In the genomic region with DNA sequence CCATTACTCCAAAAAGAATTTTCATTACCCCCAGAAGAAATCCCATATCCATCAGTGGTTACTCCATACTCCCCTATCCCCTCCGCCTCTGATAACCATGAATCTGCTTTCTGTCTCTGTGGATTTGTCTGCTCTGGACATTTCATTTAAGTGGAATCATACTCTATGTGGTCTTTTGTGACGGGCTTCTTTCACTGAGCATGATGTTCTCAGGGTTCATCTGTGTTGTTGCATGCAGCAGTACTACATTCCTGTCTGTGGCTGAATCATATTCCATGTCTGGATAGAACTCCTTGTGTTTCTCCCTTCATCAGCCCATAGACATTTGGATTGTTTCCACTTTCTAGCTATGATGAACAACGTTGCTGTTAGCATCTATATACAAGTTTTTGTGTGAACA, we compare ENCODE assay signal across 24 cellular contexts. TPM values are rescaled to one million over a fixed set of nuclear protein-coding genes. Genes with fewer than 3 reads are reported as not detected.
"Had no signal": no experiment of that assay in that cellular context is flagged by ENCODE, and none has a peak within 500 bp of the region (broad histone marks: within the 10 kb centered on the region; RNA-seq: fewer than 3 reads in every experiment).

No MANE protein-coding gene starts in this region.

- H3K36me3 Mint-ChIP-seq: activated naive CD8-positive, alpha-beta T cell treated with anti-CD3 and anti-CD28 coated beads for 36 hours; naive thymus-derived CD4-positive, alpha-beta T cell; WTC11 had no signal

- H3K4me3 ChIP-seq: body of pancreas, lung, thoracic aorta, upper lobe of left lung had no signal

- H3K4me1 ChIP-seq: body of pancreas had no signal

- H3K27ac ChIP-seq: body of pancreas, thoracic aorta, upper lobe of left lung had no signal

- H3K9me3 Mint-ChIP-seq: activated naive CD8-positive, alpha-beta T cell treated with anti-CD3 and anti-CD28 coated beads for 36 hours; activated T-cell treated with anti-CD3 and anti-CD28 coated beads, Interleukin-2, amount 50 U/mL, for 4 hours; activated T-helper 2 cell treated with anti-CD3 and anti-CD28 coated beads, Interferon-gamma antibody, Interleukin-2, Interleukin-4, amounts not matched to agents 10 μg/mL and 5 μg/mL and 100 μg/mL, durations not matched to agents 14 hours and 24 hours and 36 hours; dendritic cell treated with granulocyte-macrophage colony-stimulating factor and Interleukin-4, amounts not matched to agents 40 ng/mL and 50 ng/mL, for 4 days; T-helper 1 cell treated with Interleukin-12 subunit alpha and Interleukin-12 subunit beta and Interleukin-4 antibody, amounts not matched to agents 30 μg/mL and 1 μg/mL, for 36 hours had no signal

- H3K27ac Mint-ChIP-seq: activated naive CD8-positive, alpha-beta T cell treated with anti-CD3 and anti-CD28 coated beads for 36 hours; activated T-helper 2 cell treated with anti-CD3 and anti-CD28 coated beads, Interferon-gamma antibody, Interleukin-2, Interleukin-4, amounts not matched to agents 10 μg/mL and 5 μg/mL and 100 μg/mL, durations not matched to agents 14 hours and 24 hours and 36 hours; dendritic cell treated with granulocyte-macrophage colony-stimulating factor and Interleukin-4, amounts not matched to agents 40 ng/mL and 50 ng/mL, for 4 days; naive thymus-derived CD4-positive, alpha-beta T cell; T-helper 1 cell treated with Interleukin-12 subunit alpha and Interleukin-12 subunit beta and Interleukin-4 antibody, amounts not matched to agents 30 μg/mL and 1 μg/mL, for 36 hours; WTC11 had no signal

- H3K9me3 ChIP-seq: body of pancreas, thoracic aorta, upper lobe of left lung had no signal

- H3K4me3 Mint-ChIP-seq: activated naive CD8-positive, alpha-beta T cell treated with anti-CD3 and anti-CD28 coated beads for 36 hours; activated T-cell treated with anti-CD3 and anti-CD28 coated beads, Interleukin-2, amount 50 U/mL, for 4 hours; dendritic cell treated with granulocyte-macrophage colony-stimulating factor and Interleukin-4, amounts not matched to agents 40 ng/mL and 50 ng/mL, for 4 days; naive thymus-derived CD4-positive, alpha-beta T cell; neural crest cell; T-helper 1 cell treated with Interleukin-12 subunit alpha and Interleukin-12 subunit beta and Interleukin-4 antibody, amounts not matched to agents 30 μg/mL and 1 μg/mL, for 36 hours; WTC11 had no signal

- H3K36me3 ChIP-seq: thoracic aorta, upper lobe of left lung had no signal

- H3K27me3 ChIP-seq: body of pancreas, upper lobe of left lung had no signal

- DNase-seq: activated CD4-positive, alpha-beta T cell treated with anti-CD3 and anti-CD28 coated beads, Interleukin-2, amount 50 U/mL, for 4 hours; activated CD8-positive, alpha-beta memory T cell treated with anti-CD3 and anti-CD28 coated beads for 24 hours; activated CD8-positive, alpha-beta memory T cell treated with anti-CD3 and anti-CD28 coated beads, Interleukin-2, amount 50 U/mL, for 48 hours; activated naive CD4-positive, alpha-beta T cell; activated naive CD8-positive, alpha-beta T cell treated with anti-CD3 and anti-CD28 coated beads for 36 hours; activated T-cell treated with anti-CD3 and anti-CD28 coated beads, Interleukin-2, amount 50 U/mL, for 4 hours; body of pancreas; effector CD4-positive, alpha-beta T cell; erythroblast; naive thymus-derived CD4-positive, alpha-beta T cell; stimulated activated CD4-positive, alpha-beta T cell treated with anti-CD3 and anti-CD28 coated beads, Interleukin-4, amount 100 ng/mL, for 1 hour; stimulated activated naive CD4-positive, alpha-beta T cell treated with Interleukin-2 at 50 U/mL for 16 hours; T1000 had no signal

- FAIRE-seq: endometrium had no signal

- ATAC-seq: activated T-cell treated with anti-CD3 and anti-CD28 coated beads, Interleukin-2, amount 50 U/mL, for 4 hours; body of pancreas; left lobe of liver; naive thymus-derived CD4-positive, alpha-beta T cell; sciatic nerve; WTC11 had no signal

- H3K4me1 Mint-ChIP-seq: activated naive CD8-positive, alpha-beta T cell treated with anti-CD3 and anti-CD28 coated beads for 36 hours; neural crest cell had no signal

RNA-seq across cellular contexts. Expression of a gene that starts 59.5 kb away (rescaled TPM):
- total RNA-seq: activated naive CD8-positive, alpha-beta T cell treated with anti-CD3 and anti-CD28 coated beads for 36 hours had no signal
- polyA plus RNA-seq: naive thymus-derived CD4-positive, alpha-beta T cell had no signal
